Comparison of ENCODE assay signal across 16 cellular contexts in genomic region chr2:235445116-235445515, GRCh38. TPM values are rescaled to one million over a fixed set of nuclear protein-coding genes. Genes with fewer than 3 reads are reported as not detected.
"Had no signal": no experiment of that assay in that cellular context is flagged by ENCODE, and none has a peak within 500 bp of the region (broad histone marks: within the 10 kb centered on the region; RNA-seq: fewer than 3 reads in every experiment).

No MANE protein-coding gene starts in this region.

- H3K4me1 ChIP-seq: gastrocnemius medialis, heart right ventricle, psoas muscle had no signal

- H3K27me3 Mint-ChIP-seq: activated B cell treated with CpG ODN at 0.5 μM for 24 hours; activated CD4-positive, alpha-beta T cell treated with anti-CD3 and anti-CD28 coated beads, Interleukin-2, amount 10 ng/mL, durations not matched to agents 7 days and 5 days had no signal

- H3K4me3 Mint-ChIP-seq: activated B cell treated with CpG ODN at 0.5 μM for 24 hours; activated CD4-positive, alpha-beta T cell treated with anti-CD3 and anti-CD28 coated beads, Interleukin-2, amount 10 ng/mL, durations not matched to agents 7 days and 5 days; activated naive CD4-positive, alpha-beta T cell treated with anti-CD3 and anti-CD28 coated beads for 36 hours; natural killer cell treated with Interleukin-12 subunit alpha and Interleukin-12 subunit beta and Interleukin-15 and Interleukin-18, amount 100 ng/mL, for 72 hours; stimulated activated naive B cell treated with anti-CD40 and anti-IgM and Interleukin-4, amounts not matched to agents 10 μg/mL and 1 μg/mL and 100 μg/mL, for 72 hours; type B pancreatic cell had no signal

- DNase-seq: activated B cell treated with CpG ODN at 0.5 μM for 24 hours; activated CD4-positive, alpha-beta T cell treated with anti-CD3 and anti-CD28 coated beads, Interleukin-2, amount 10 ng/mL, durations not matched to agents 7 days and 5 days; activated CD8-positive, alpha-beta memory T cell treated with anti-CD3 and anti-CD28 coated beads for 24 hours; activated naive CD4-positive, alpha-beta T cell treated with anti-CD3 and anti-CD28 coated beads for 36 hours; cortex of kidney; effector CD8-positive, alpha-beta T cell; gastrocnemius medialis; heart right ventricle; islet precursor cell; psoas muscle; stimulated activated CD4-positive, alpha-beta T cell treated with anti-CD3 and anti-CD28 coated beads, Interleukin-2, amount 100 ng/mL, for 24 hours; stimulated activated naive B cell treated with anti-CD40 and anti-IgM and Interleukin-4, amounts not matched to agents 10 μg/mL and 1 μg/mL and 100 μg/mL, for 72 hours had no signal

- H3K9me3 Mint-ChIP-seq: activated CD4-positive, alpha-beta T cell treated with anti-CD3 and anti-CD28 coated beads, Interleukin-2, amount 10 ng/mL, durations not matched to agents 7 days and 5 days; natural killer cell treated with Interleukin-12 subunit alpha and Interleukin-12 subunit beta and Interleukin-15 and Interleukin-18, amount 100 ng/mL, for 72 hours; type B pancreatic cell had no signal

- H3K27ac Mint-ChIP-seq: activated B cell treated with CpG ODN at 0.5 μM for 24 hours; activated CD4-positive, alpha-beta T cell treated with anti-CD3 and anti-CD28 coated beads, Interleukin-2, amount 10 ng/mL, durations not matched to agents 7 days and 5 days; activated naive CD4-positive, alpha-beta T cell treated with anti-CD3 and anti-CD28 coated beads for 36 hours; natural killer cell treated with Interleukin-12 subunit alpha and Interleukin-12 subunit beta and Interleukin-15 and Interleukin-18, amount 100 ng/mL, for 72 hours; stimulated activated naive B cell treated with anti-CD40 and anti-IgM and Interleukin-4, amounts not matched to agents 10 μg/mL and 1 μg/mL and 100 μg/mL, for 72 hours had no signal

- H3K4me3 ChIP-seq: gastrocnemius medialis, heart right ventricle, psoas muscle had no signal

- H3K27ac ChIP-seq: gastrocnemius medialis, heart right ventricle, psoas muscle had no signal

- H3K9me3 ChIP-seq: gastrocnemius medialis, psoas muscle had no signal

- H3K36me3 Mint-ChIP-seq: natural killer cell treated with Interleukin-12 subunit alpha and Interleukin-12 subunit beta and Interleukin-15 and Interleukin-18, amount 100 ng/mL, for 72 hours; stimulated activated naive B cell treated with anti-CD40 and anti-IgM and Interleukin-4, amounts not matched to agents 10 μg/mL and 1 μg/mL and 100 μg/mL, for 72 hours; type B pancreatic cell had no signal

- H3K27me3 ChIP-seq: gastrocnemius medialis had no signal

- H3K36me3 ChIP-seq: gastrocnemius medialis, heart right ventricle had no signal

- H3K4me1 Mint-ChIP-seq: activated B cell treated with CpG ODN at 0.5 μM for 24 hours; activated CD4-positive, alpha-beta T cell treated with anti-CD3 and anti-CD28 coated beads, Interleukin-2, amount 10 ng/mL, durations not matched to agents 7 days and 5 days had no signal

- ATAC-seq: gastrocnemius medialis; heart right ventricle; left lobe of liver; natural killer cell treated with Interleukin-12 subunit alpha and Interleukin-12 subunit beta and Interleukin-15 and Interleukin-18, amount 100 ng/mL, for 72 hours; psoas muscle; sciatic nerve; stimulated activated naive B cell treated with anti-CD40 and anti-IgM and Interleukin-4, amounts not matched to agents 10 μg/mL and 1 μg/mL and 100 μg/mL, for 72 hours had no signal

RNA-seq across cellular contexts. Expression of gene AGAP1, which starts 48.7 kb away (rescaled TPM):
- total RNA-seq: activated B cell treated with CpG ODN at 0.5 μM for 24 hours had no signal
